In the genomic region with DNA sequence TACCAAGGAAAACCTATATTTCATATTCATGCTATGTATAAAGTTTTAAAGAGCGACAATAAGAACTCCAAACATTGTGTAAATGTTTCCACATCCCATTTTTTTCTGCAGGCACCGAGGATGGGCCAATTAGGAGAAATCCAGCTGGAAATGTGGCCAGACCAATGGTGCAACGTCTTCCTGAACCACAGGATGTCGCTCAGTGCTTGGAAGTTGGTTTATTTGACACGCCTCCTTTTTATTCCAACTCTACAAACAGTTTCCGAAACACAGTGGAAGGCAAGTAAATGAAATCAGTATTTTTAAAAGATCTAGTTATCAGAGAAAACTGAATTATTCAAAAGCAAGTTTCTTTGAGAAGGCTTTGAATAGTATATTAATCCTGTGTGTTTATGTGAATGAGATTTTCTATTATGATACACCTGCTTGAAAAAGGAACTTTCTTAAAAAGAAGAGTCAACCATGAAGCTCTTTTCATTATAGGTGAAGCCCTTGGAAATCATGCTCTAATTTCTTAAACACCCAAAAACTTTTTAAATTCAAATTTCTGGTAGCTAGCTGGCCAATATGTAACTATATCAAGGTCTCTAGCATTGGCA, we compare ENCODE assay signal across 8 cellular contexts. TPM values are rescaled to one million over a fixed set of nuclear protein-coding genes. Genes with fewer than 3 reads are reported as not detected.
DNase-seq lines count a peak whose midpoint lies in the region; ATAC-seq lines count a peak whose summit lies in the region.

No MANE protein-coding gene starts in this region.

- no peak overlapping the region for H2BK5ac ChIP-seq in mesenchymal stem cell (ENCODE audit: low read depth, low read length, poor library complexity, severe bottlenecking)

- no peak overlapping the region for H3K4me2 ChIP-seq in mesenchymal stem cell (ENCODE audit: low read length, poor library complexity, severe bottlenecking)

- no peak overlapping the region for H2BK120ac ChIP-seq in mesenchymal stem cell (ENCODE audit: low read depth, low read length)

- no peak overlapping the region for H3K14ac ChIP-seq in mesenchymal stem cell (ENCODE audit: low read length in 2 of 2)

- H3K9ac ChIP-seq in mesenchymal stem cell (ENCODE audit: low read length): peak overlapping the region; percentile 43

- H2BK15ac ChIP-seq in mesenchymal stem cell (ENCODE audit: low read depth, poor library complexity, severe bottlenecking): no peak overlapping the region

- DNase-seq in COLO829 (ENCODE audit: low spot score) (peak; percentile 45), NCI-H2227 treated with DMSO at 0.1 percent for 48 hours (lab: John Stamatoyannopoulos, UW) (peak; percentile 41), dermis blood vessel endothelial cell (peak; percentile 80), mesenchymal stem cell (peak; percentile 87), SKM-1 treated with dmso at 0.1 percent for 144 hours (lab: John Stamatoyannopoulos, UW; ENCODE audit: unreplicated experiment) (no peak)

- no peak overlapping the region for H4K8ac ChIP-seq in mesenchymal stem cell (ENCODE audit: low read length)

- H3K79me1 ChIP-seq in mesenchymal stem cell (replicated peaks; ENCODE audit: low read length, poor library complexity, severe bottlenecking): no peaks in the 10 kb centered on the region

- ATAC-seq in HG03571 (IDR thresholded peaks at IDR 0.05; ENCODE audit: unreplicated experiment) (no peak), HG02885 (IDR thresholded peaks at IDR 0.05; ENCODE audit: poor library complexity, unreplicated experiment) (no peak), HG02642 (IDR thresholded peaks at IDR 0.05; ENCODE audit: poor library complexity, unreplicated experiment) (no peak)

- H3K36me3 ChIP-seq in mesenchymal stem cell (ENCODE audit: control insufficient read depth in 1 of 2, insufficient read depth in 2 of 2, low read depth in 1 of 2, low read length in 2 of 2): no peaks in the 10 kb centered on the region

- no peak overlapping the region for H2AK5ac ChIP-seq in mesenchymal stem cell (ENCODE audit: low read length, severe bottlenecking)

- no peak overlapping the region for H4K91ac ChIP-seq in mesenchymal stem cell (ENCODE audit: low read length)

- H3K4ac ChIP-seq in mesenchymal stem cell (ENCODE audit: low read depth in 1 of 2, low read length in 2 of 2): no peak overlapping the region

- no peak overlapping the region for H2AFZ ChIP-seq in mesenchymal stem cell (ENCODE audit: low read depth, low read length)

- H3K27ac ChIP-seq in mesenchymal stem cell (ENCODE audit: low read length, poor library complexity, severe bottlenecking): no peak overlapping the region

- no peaks in the 10 kb centered on the region for H3K27me3 ChIP-seq in mesenchymal stem cell (ENCODE audit: control insufficient read depth in 1 of 2, insufficient read depth in 1 of 2, low read length in 2 of 2)

- H2BK12ac ChIP-seq in mesenchymal stem cell (ENCODE audit: low read length in 2 of 2): no peak overlapping the region

- no peak overlapping the region for H3K23ac ChIP-seq in mesenchymal stem cell (ENCODE audit: low read length in 2 of 2)

- no peaks in the 10 kb centered on the region for H3K4me1 ChIP-seq in mesenchymal stem cell (ENCODE audit: control insufficient read depth, insufficient read depth, low read depth, low read length)

- no peak overlapping the region for H3K4me3 ChIP-seq in mesenchymal stem cell (ENCODE audit: insufficient read depth in 1 of 2, low read depth in 1 of 2, low read length in 2 of 2)

- 37% methylated on average over 2 of the region's 6 CpGs for WGBS in mesenchymal stem cell

- no peaks in the 10 kb centered on the region for H3K9me3 ChIP-seq in mesenchymal stem cell (ENCODE audit: control insufficient read depth, low read length)

- no peak overlapping the region for H3K18ac ChIP-seq in mesenchymal stem cell (ENCODE audit: low read depth in 1 of 2, low read length in 2 of 2)

RNA-seq across cellular contexts. Expression of a gene that starts 9.1 kb away (rescaled TPM):
- 0.23 and 0.85 TPM in 2 replicates for total RNA-seq in dermis blood vessel endothelial cell
- polyA plus RNA-seq in mesenchymal stem cell (2013, experiment 1 of 2): 36.8 TPM
- polyA plus RNA-seq in mesenchymal stem cell (2013, experiment 2 of 2): 37.9 TPM
